8 cellular contexts compared by ENCODE assay signal in the genomic region with DNA sequence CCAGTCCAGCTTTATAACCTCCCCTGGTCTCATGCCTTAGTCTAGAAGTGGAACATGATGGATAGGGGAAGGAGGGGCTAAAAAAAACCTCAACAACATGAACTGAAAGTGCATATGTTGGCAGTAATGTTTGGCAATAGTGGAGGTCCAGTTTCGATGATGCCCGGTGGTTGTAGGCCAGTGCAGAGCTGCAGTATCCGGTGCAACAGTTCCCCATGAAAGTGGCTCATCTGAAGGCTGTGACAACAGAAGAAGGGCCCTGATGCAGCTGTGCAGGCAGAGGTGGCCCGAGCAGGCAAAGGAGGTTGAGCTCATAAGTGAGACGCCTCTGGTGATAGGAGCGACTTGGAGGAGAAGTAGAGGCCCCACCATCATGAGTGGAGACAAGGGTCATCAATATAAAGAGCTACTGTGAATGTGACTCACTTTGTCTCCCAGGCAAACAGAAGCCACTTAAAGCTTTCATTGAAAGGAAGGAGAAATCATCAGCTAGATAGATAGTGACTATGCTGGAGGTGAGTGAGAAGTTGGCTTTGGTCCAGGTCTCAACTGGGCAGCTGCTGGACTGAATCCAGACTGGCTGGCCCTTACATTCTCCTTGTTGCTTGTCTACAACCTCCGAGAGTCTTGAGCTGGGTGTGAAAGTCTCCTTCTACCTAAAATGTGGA. TPM values are rescaled to one million over a fixed set of nuclear protein-coding genes. Genes with fewer than 3 reads are reported as not detected.
DNase-seq lines count a peak whose midpoint lies in the region; ATAC-seq and TF ChIP-seq lines count a peak whose summit lies in the region.
"Had no signal": no experiment of that assay in that cellular context is flagged by ENCODE, and none has a peak within 500 bp of the region (broad histone marks: within the 10 kb centered on the region; RNA-seq: fewer than 3 reads in every experiment).

No MANE protein-coding gene starts in this region.

- DNase-seq in NCI-H510A (lab: John Stamatoyannopoulos, UW) (peak; percentile 32), cerebellum (ENCODE audit: low spot score) (peak; percentile 20), sciatic nerve (ENCODE audit: low spot score) (no peak), NCI-H446 treated with DMSO at 0.1 percent for 48 hours (lab: John Stamatoyannopoulos, UW) (no peak)
- DNase-seq in activated CD4-positive, alpha-beta T cell treated with anti-CD3 and anti-CD28 coated beads for 1 hour: no peak
- DNase-seq: NCI-H2171 treated with DMSO at 0.1 percent for 48 hours had no signal

- TF ChIP-seq RAD21 in Ishikawa (IDR thresholded peaks at IDR 0.05; ENCODE audit: low read depth): no peak

- intact Hi-C loops in sciatic nerve (cut with DNase I): no loop called here

- ATAC-seq in sciatic nerve: peak; percentile 83
- no peak for ATAC-seq in GM18867 (IDR thresholded peaks at IDR 0.05; ENCODE audit: unreplicated experiment)

- no peak for TF ChIP-seq EP300 in Ishikawa (IDR thresholded peaks at IDR 0.05; ENCODE audit: borderline replicate concordance)

TF ChIP-seq in Ishikawa, 13 proteins besides CTCF, POLR2A, EP300 and RAD21:
- TF ChIP-seq YY1 (IDR thresholded peaks at IDR 0.05; ENCODE audit: low read depth): no peak
- no peak for TF ChIP-seq ZBTB7A (IDR thresholded peaks at IDR 0.05; ENCODE audit: low read depth)
- peak; percentile 42; the same call in 1 of the 2 replicates for TF ChIP-seq NFIC (IDR thresholded peaks at IDR 0.05)
- TF ChIP-seq CREB1 (IDR thresholded peaks at IDR 0.05; ENCODE audit: low read depth): no peak
- TF ChIP-seq, protein P1, sequence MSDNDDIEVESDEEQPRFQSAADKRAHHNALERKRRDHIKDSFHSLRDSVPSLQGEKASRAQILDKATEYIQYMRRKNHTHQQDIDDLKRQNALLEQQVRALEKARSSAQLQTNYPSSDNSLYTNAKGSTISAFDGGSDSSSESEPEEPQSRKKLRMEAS (IDR thresholded peaks at IDR 0.05): no peak
- TF ChIP-seq TEAD4 (IDR thresholded peaks at IDR 0.05): no peak

RNA-seq across cellular contexts. Expression of a gene that starts 10.2 kb away (rescaled TPM):
- total RNA-seq in cerebellum (36.7 TPM), sciatic nerve (80.8 TPM)

RNA-seq across cellular contexts. Expression of a gene that starts 45.4 kb away (rescaled TPM):
- 0.82 TPM for total RNA-seq in cerebellum
- 5.2 TPM for total RNA-seq in sciatic nerve

Comparison
In these comparisons a context has a peak if more than half of its experiments do, and no peak if none do; other contexts are left out.
1. DNase-seq: peak in NCI-H510A (single experiment) and cerebellum (single experiment); none in sciatic nerve (single experiment), NCI-H446 treated with DMSO at 0.1 percent for 48 hours (single experiment) and activated CD4-positive, alpha-beta T cell treated with anti-CD3 and anti-CD28 coated beads for 1 hour (single experiment).